Comparison of ENCODE assay signal across 11 cellular contexts in the genomic region with DNA sequence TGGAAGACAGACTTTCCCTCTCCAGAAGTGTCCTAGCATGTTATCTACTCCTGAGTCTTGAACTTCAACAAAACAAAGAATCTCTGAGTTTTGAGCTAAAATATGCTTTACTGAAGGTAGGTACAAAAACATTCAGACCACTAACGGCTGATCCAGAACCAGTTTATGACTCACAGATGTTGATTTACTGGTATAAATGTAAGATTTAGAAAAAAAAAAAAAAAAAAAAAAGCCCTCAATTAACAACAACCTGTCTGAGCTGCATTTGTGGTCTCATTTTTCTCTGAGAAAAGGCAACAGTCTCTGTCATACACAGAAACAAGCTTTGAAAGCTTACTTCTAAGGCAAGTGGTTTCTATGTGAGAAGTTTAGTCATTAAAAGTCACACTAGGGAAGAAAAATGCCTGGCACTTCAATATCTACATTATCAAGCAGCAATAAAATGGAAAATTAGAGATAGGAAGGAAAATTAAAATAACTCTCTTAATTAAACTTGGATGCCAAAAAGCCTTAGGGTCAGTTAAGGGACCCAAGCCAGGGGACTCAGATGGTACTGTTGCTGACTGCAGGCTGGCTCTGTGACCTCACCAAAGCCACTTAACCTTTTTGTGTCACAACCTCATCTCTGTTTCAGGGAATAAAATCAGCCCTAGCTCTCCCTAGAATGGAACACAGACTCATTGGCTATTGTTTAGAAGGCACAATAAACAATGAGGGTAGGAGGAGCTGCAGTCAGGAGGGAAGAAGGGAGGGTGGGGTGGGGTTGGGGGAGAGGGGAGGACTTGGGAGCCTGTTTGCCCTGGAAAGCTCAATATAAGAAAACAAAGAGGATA.
DNase-seq lines count a peak whose midpoint lies in the region; ATAC-seq and TF ChIP-seq lines count a peak whose summit lies in the region.
"Had no signal": no experiment of that assay in that cellular context is flagged by ENCODE, and none has a peak within 500 bp of the region (broad histone marks: within the 10 kb centered on the region; RNA-seq: fewer than 3 reads in every experiment).

No MANE protein-coding gene starts in this region.

- peak overlapping the region; percentile 59 for H3K4me3 Mint-ChIP-seq in activated naive CD4-positive, alpha-beta T cell treated with anti-CD3 and anti-CD28 coated beads, Interleukin-2, amount 10 ng/mL, durations not matched to agents 7 days and 5 days
- peak overlapping the region; percentile 99 for H3K4me3 Mint-ChIP-seq in activated T-helper 17 cell treated with anti-CD3 and anti-CD28 coated beads, Interleukin-2, amount 50 U/mL, for 72 hours
- H3K4me3 Mint-ChIP-seq in immature natural killer cell: peak overlapping the region; percentile 42 to 65 (median 62)
- H3K4me3 Mint-ChIP-seq: dendritic cell treated with granulocyte-macrophage colony-stimulating factor and Interleukin-4, amounts not matched to agents 40 ng/mL and 50 ng/mL, for 4 days; nephron progenitor cell had no signal

- peaks cover 15% of the 10 kb centered on the region for H3K36me3 Mint-ChIP-seq in activated naive CD4-positive, alpha-beta T cell treated with anti-CD3 and anti-CD28 coated beads, Interleukin-2, amount 10 ng/mL, durations not matched to agents 7 days and 5 days
- H3K36me3 Mint-ChIP-seq in activated T-helper 17 cell treated with anti-CD3 and anti-CD28 coated beads, Interleukin-2, amount 50 U/mL, for 72 hours (ENCODE audit: low read depth): peaks cover 35% of the 10 kb centered on the region
- H3K36me3 Mint-ChIP-seq in immature natural killer cell: peaks cover 5 to 11% (median 8%) of the 10 kb centered on the region in 3 donors

- H3K27ac ChIP-seq in thoracic aorta: peak overlapping the region; percentile 53 to 99
- H3K27ac ChIP-seq: BLaER1 treated with 17β-estradiol and CSF1 and Interleukin-3, amounts not matched to agents 10 nM and 100 nM had no signal

- no peaks in the 10 kb centered on the region for H3K9me3 ChIP-seq in thoracic aorta
- H3K9me3 ChIP-seq: BLaER1 treated with 17β-estradiol and CSF1 and Interleukin-3, amounts not matched to agents 10 nM and 100 nM had no signal

- H3K36me3 ChIP-seq in thoracic aorta: no peaks in the 10 kb centered on the region
- H3K36me3 ChIP-seq: BLaER1 treated with 17β-estradiol and CSF1 and Interleukin-3, amounts not matched to agents 10 nM and 100 nM had no signal

- no peaks in the 10 kb centered on the region for H3K27me3 ChIP-seq in thoracic aorta (replicated peaks; ENCODE audit: insufficient read depth)
- H3K27me3 ChIP-seq: BLaER1 treated with 17β-estradiol and CSF1 and Interleukin-3, amounts not matched to agents 10 nM and 100 nM had no signal

- no peaks in the 10 kb centered on the region for H3K9me3 Mint-ChIP-seq in activated naive CD4-positive, alpha-beta T cell treated with anti-CD3 and anti-CD28 coated beads, Interleukin-2, amount 10 ng/mL, durations not matched to agents 7 days and 5 days
- H3K9me3 Mint-ChIP-seq in activated T-helper 17 cell treated with anti-CD3 and anti-CD28 coated beads, Interleukin-2, amount 50 U/mL, for 72 hours: no peaks in the 10 kb centered on the region
- H3K9me3 Mint-ChIP-seq in immature natural killer cell: no peaks in the 10 kb centered on the region
- H3K9me3 Mint-ChIP-seq: dendritic cell treated with granulocyte-macrophage colony-stimulating factor and Interleukin-4, amounts not matched to agents 40 ng/mL and 50 ng/mL, for 4 days; nephron progenitor cell had no signal

- peak overlapping the region; percentile 42 for H3K4me3 ChIP-seq in thoracic aorta
- H3K4me3 ChIP-seq: BLaER1 treated with 17β-estradiol and CSF1 and Interleukin-3, amounts not matched to agents 10 nM and 100 nM had no signal

- H3K27ac Mint-ChIP-seq in activated naive CD4-positive, alpha-beta T cell treated with anti-CD3 and anti-CD28 coated beads, Interleukin-2, amount 10 ng/mL, durations not matched to agents 7 days and 5 days: peak overlapping the region; percentile 100
- H3K27ac Mint-ChIP-seq in activated T-helper 17 cell treated with anti-CD3 and anti-CD28 coated beads, Interleukin-2, amount 50 U/mL, for 72 hours: peak overlapping the region; percentile 100
- H3K27ac Mint-ChIP-seq in immature natural killer cell: peak overlapping the region; percentile 86 to 97 (median 94)
- H3K27ac Mint-ChIP-seq: dendritic cell treated with granulocyte-macrophage colony-stimulating factor and Interleukin-4, amounts not matched to agents 40 ng/mL and 50 ng/mL, for 4 days; nephron progenitor cell had no signal

- no peaks in the 10 kb centered on the region for H3K27me3 Mint-ChIP-seq in activated naive CD4-positive, alpha-beta T cell treated with anti-CD3 and anti-CD28 coated beads, Interleukin-2, amount 10 ng/mL, durations not matched to agents 7 days and 5 days
- no peaks in the 10 kb centered on the region for H3K27me3 Mint-ChIP-seq in activated T-helper 17 cell treated with anti-CD3 and anti-CD28 coated beads, Interleukin-2, amount 50 U/mL, for 72 hours
- H3K27me3 Mint-ChIP-seq in immature natural killer cell (ENCODE audit: low read depth in 3 of 3): peaks cover 8 to 36% (median 30%) of the 10 kb centered on the region in 3 donors

- TF ChIP-seq CTCF in thoracic aorta (IDR thresholded peaks at IDR 0.05): no peak

- peak; percentile 58 for ATAC-seq in activated T-helper 17 cell treated with anti-CD3 and anti-CD28 coated beads, Interleukin-2, amount 50 U/mL, for 72 hours (replicated peaks)
- ATAC-seq in thoracic aorta (ENCODE audit: insufficient number of reproducible peaks, low FRiP score, low read depth): no peak
- ATAC-seq in GM19351 (IDR thresholded peaks at IDR 0.05; ENCODE audit: unreplicated experiment): no peak

- peak; percentile 58 for DNase-seq in activated naive CD4-positive, alpha-beta T cell treated with anti-CD3 and anti-CD28 coated beads, Interleukin-2, amount 10 ng/mL, durations not matched to agents 7 days and 5 days
- no peak for DNase-seq in activated naive CD4-positive, alpha-beta T cell treated with anti-CD3 and anti-CD28 coated beads, Interleukin-2, amount 50 U/mL, for 16 hours
- DNase-seq in immature natural killer cell (peak; percentile 73 to 83 (median 78)), thoracic aorta (ENCODE audit: low spot score) (no peak), OCI-M1 (lab: John Stamatoyannopoulos, UW) (no peak), dedifferentiated amniotic fluid mesenchymal stem cell (ENCODE audit: extremely low spot score) (no peak)
- DNase-seq: nephron progenitor cell had no signal

- H3K4me1 ChIP-seq in thoracic aorta (ENCODE audit: control insufficient read depth in 1 of 2, low read depth in 2 of 2): peaks cover 25 to 27% of the 10 kb centered on the region in 2 donors

- H3K4me1 Mint-ChIP-seq in activated naive CD4-positive, alpha-beta T cell treated with anti-CD3 and anti-CD28 coated beads, Interleukin-2, amount 10 ng/mL, durations not matched to agents 7 days and 5 days: peaks cover 71% of the 10 kb centered on the region
- peaks cover 53% of the 10 kb centered on the region for H3K4me1 Mint-ChIP-seq in activated T-helper 17 cell treated with anti-CD3 and anti-CD28 coated beads, Interleukin-2, amount 50 U/mL, for 72 hours
- peaks cover 56 to 64% of the 10 kb centered on the region in 2 donors for H3K4me1 Mint-ChIP-seq in immature natural killer cell

- CTCF ChIA-PET in activated naive CD4-positive, alpha-beta T cell treated with anti-CD3 and anti-CD28 coated beads, Interleukin-2, amount 10 ng/mL, durations not matched to agents 7 days and 5 days (lab: Charles Lee): interaction anchor here (0.8 to 2.5 kb wide), 16 partner anchors 11 to 236 kb away, joined by 3 to 11 read pairs (median 4); no protein-coding TSS in a partner anchor

Comparison
In these comparisons a context has a peak if more than half of its experiments do, and no peak if none do; other contexts are left out.
1. DNase-seq: peak in activated naive CD4-positive, alpha-beta T cell treated with anti-CD3 and anti-CD28 coated beads, Interleukin-2, amount 10 ng/mL, durations not matched to agents 7 days and 5 days (single experiment) and immature natural killer cell (3 of 3); none in activated naive CD4-positive, alpha-beta T cell treated with anti-CD3 and anti-CD28 coated beads, Interleukin-2, amount 50 U/mL, for 16 hours (single experiment), thoracic aorta (single experiment), OCI-M1 (single experiment) and dedifferentiated amniotic fluid mesenchymal stem cell (single experiment).
2. Peak in every context shown above with its lines, with median percentiles within 50 percentile points of each other: H3K27ac Mint-ChIP-seq and H3K4me3 Mint-ChIP-seq.